8 cellular contexts compared by ENCODE assay signal in the genomic region with DNA sequence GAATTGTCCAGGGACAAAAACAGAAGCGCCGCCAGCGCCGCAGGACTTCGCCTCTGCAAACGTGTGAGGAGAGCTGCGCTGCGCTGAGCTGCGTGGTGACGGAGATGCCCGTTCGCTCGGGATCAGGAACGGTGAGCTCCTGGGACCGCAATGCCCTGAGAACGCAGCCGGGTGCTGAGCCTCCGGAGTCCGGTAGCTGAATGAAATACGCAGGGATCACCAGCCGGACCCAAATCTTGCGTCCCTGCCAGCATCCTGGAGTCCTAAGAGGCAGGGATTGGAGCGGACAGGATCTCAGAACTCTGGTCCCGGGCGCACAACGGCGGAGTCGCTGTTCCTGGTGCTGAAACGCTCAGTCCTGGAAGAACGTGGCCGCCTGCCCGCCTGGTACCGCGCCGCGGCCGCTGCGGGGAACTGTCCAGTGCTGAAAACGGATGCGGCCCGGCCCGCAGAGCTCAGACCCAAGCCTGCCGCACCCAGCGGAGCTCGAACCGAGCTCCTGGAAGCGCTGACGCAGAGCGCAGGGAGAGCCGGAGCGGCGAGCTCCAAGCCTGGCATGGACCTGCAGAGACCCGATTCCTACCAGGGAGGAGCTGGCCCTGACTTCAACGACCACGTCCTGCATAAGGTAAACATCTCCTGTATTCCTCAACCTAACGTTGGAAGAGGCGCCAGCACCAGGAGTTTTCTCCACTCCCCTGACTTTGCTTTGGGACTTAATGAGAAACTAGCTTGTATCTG. TPM values are rescaled to one million over a fixed set of nuclear protein-coding genes. Genes with fewer than 3 reads are reported as not detected.
DNase-seq lines count a peak whose midpoint lies in the region; ATAC-seq and TF ChIP-seq lines count a peak whose summit lies in the region.

No MANE protein-coding gene starts in this region.

- H3K4me3 ChIP-seq in BE2C (ENCODE audit: low read depth, low read length) = peak overlapping the region; percentile 31
- no peak overlapping the region for H3K4me3 ChIP-seq in MM.1S (ENCODE audit: low read length)
- no peak overlapping the region for H3K4me3 ChIP-seq in mucosa of descending colon

- H3K27me3 ChIP-seq in BE2C = peaks cover 70% of the 10 kb centered on the region
- H3K27me3 ChIP-seq in MM.1S (replicated peaks; ENCODE audit: insufficient read depth, low read length) = peaks cover 30% of the 10 kb centered on the region

- no peak overlapping the region for H3K27ac ChIP-seq in MM.1S (ENCODE audit: low read length)

- no peak for TF ChIP-seq POLR2A in erythroblast (IDR thresholded peaks at IDR 0.05; ENCODE audit: low read length)

- H3K4me1 ChIP-seq in BE2C = no peaks in the 10 kb centered on the region
- H3K4me1 ChIP-seq in MM.1S (ENCODE audit: low read length) = no peaks in the 10 kb centered on the region
- no peaks in the 10 kb centered on the region for H3K4me1 ChIP-seq in mucosa of descending colon (ENCODE audit: low read depth)

- intact Hi-C loops in mucosa of descending colon (cut with DNase I, micrococcal nuclease) = no loop called here

- H3K4me2 ChIP-seq in MM.1S (ENCODE audit: low read depth, low read length) = no peak overlapping the region

- no peaks in the 10 kb centered on the region for H3F3A ChIP-seq in MM.1S (ENCODE audit: insufficient read depth, low read length)

- no peaks in the 10 kb centered on the region for H3K9me2 ChIP-seq in MM.1S (replicated peaks; ENCODE audit: insufficient read depth, low read length)

- H3K9me3 ChIP-seq in BE2C = no peaks in the 10 kb centered on the region
- no peaks in the 10 kb centered on the region for H3K9me3 ChIP-seq in MM.1S (replicated peaks; ENCODE audit: insufficient read depth, low read length)
- peaks cover 5% of the 10 kb centered on the region for H3K9me3 ChIP-seq in mucosa of descending colon

- H3K79me2 ChIP-seq in MM.1S (ENCODE audit: low read length) = no peaks in the 10 kb centered on the region

- H2AFZ ChIP-seq in MM.1S (ENCODE audit: low read length) = no peak overlapping the region

- ATAC-seq in mucosa of descending colon = peak; percentile 86
- no peak for ATAC-seq in GM21825 (IDR thresholded peaks at IDR 0.05; ENCODE audit: unreplicated experiment)
- ATAC-seq in HG03460 (IDR thresholded peaks at IDR 0.05; ENCODE audit: unreplicated experiment) = no peak

- no peak for TF ChIP-seq CTCF in BE2C (IDR thresholded peaks at IDR 0.05; ENCODE audit: low read depth, low read length)
- TF ChIP-seq CTCF in MM.1S (IDR thresholded peaks at IDR 0.05; ENCODE audit: low read length) = no peak
- TF ChIP-seq CTCF in mucosa of descending colon (IDR thresholded peaks at IDR 0.05) = no peak

- DNase-seq in BE2C (peak; percentile 46), MM.1S (peak; percentile 8), activated T-cell treated with anti-CD3 and anti-CD28 coated beads for 1 hour (ENCODE audit: low read depth) (peak; percentile 63), erythroblast (lab: John Stamatoyannopoulos, UW) (peak; percentile 73 to 74), mucosa of descending colon (peak; percentile 65 to 84 (median 81))
- peak; percentile 86 for DNase-seq in stimulated activated CD8-positive, alpha-beta memory T cell treated with anti-CD3 and anti-CD28 coated beads, Interleukin-4, amount 100 ng/mL, for 48 hours

- H4K20me1 ChIP-seq in MM.1S (ENCODE audit: insufficient read depth, low read length) = no peaks in the 10 kb centered on the region

- H3K9ac ChIP-seq in MM.1S (ENCODE audit: low read length) = no peak overlapping the region

- H3K36me3 ChIP-seq in BE2C (no peaks in the 10 kb centered on the region), MM.1S (replicated peaks; ENCODE audit: insufficient read depth, low read length) (no peaks in the 10 kb centered on the region), mucosa of descending colon (ENCODE audit: low read depth) (no peaks in the 10 kb centered on the region)

RNA-seq across cellular contexts. Expression of a gene that starts 41.5 kb away (rescaled TPM):
- not detected for polyA plus RNA-seq in BE2C (2012; ENCODE audit: insufficient read depth, insufficient read length, low read depth)
- total RNA-seq in mucosa of descending colon = 1 to 10 TPM; 2.0 TPM

RNA-seq across cellular contexts. Expression of a gene that starts 47.7 kb away (rescaled TPM):
- polyA plus RNA-seq in BE2C (2012; ENCODE audit: insufficient read depth, insufficient read length, low read depth) = not detected
- total RNA-seq in mucosa of descending colon = under 1 TPM in 2 of 3 donors, not detected in 1; 0.47 to 0.53 TPM

Comparison
In these comparisons a context has a peak if more than half of its experiments do, and no peak if none do; other contexts are left out.
1. DNase-seq: peak in every context shown above with its lines; median percentile 86 in stimulated activated CD8-positive, alpha-beta memory T cell treated with anti-CD3 and anti-CD28 coated beads, Interleukin-4, amount 100 ng/mL, for 48 hours; 81 in mucosa of descending colon; 74 in erythroblast; 63 in activated T-cell treated with anti-CD3 and anti-CD28 coated beads for 1 hour; 46 in BE2C; 8 in MM.1S.